8 cellular contexts compared by ENCODE assay signal in genomic region chr5:180209137-180209581, GRCh38. TPM values are rescaled to one million over a fixed set of nuclear protein-coding genes. Genes with fewer than 3 reads are reported as not detected.
DNase-seq lines count a peak whose midpoint lies in the region; ATAC-seq and TF ChIP-seq lines count a peak whose summit lies in the region.

Gene RASGEF1C (minus strand): TSS chr5:180209211. CDS start chr5:180138052, 71,159 bp downstream.

- H3K4me1 ChIP-seq in BLaER1 treated with 17β-estradiol and CSF1 and Interleukin-3, amounts not matched to agents 10 nM and 100 nM, result peaks cover 5 to 27% (median 18%) of the 10 kb centered on the region in 10 experiments; a peak in 18 of 20 replicates

- peak within 1 kb of the TSS; percentile 80 to 97 (median 90) for H3K4me2 ChIP-seq in BLaER1 treated with 17β-estradiol and CSF1 and Interleukin-3, amounts not matched to agents 10 nM and 100 nM

- peaks cover 0 to 6% (median 0%) of the 10 kb centered on the region in 11 experiments; a peak in 3 of 22 replicates for H4K20me1 ChIP-seq in BLaER1 treated with 17β-estradiol and CSF1 and Interleukin-3, amounts not matched to agents 10 nM and 100 nM

- H3K9ac ChIP-seq in BLaER1 treated with 17β-estradiol and CSF1 and Interleukin-3, amounts not matched to agents 10 nM and 100 nM, result peak within 1 kb of the TSS; percentile 54 to 82 (median 71)

- H3K27ac ChIP-seq in BLaER1 treated with 17β-estradiol and CSF1 and Interleukin-3, amounts not matched to agents 10 nM and 100 nM, result peak within 1 kb of the TSS in 4 of 11 experiments; percentile 32 to 43 (median 40); a peak in 6 of 22 replicates

- H3K27me3 ChIP-seq in BLaER1 treated with 17β-estradiol and CSF1 and Interleukin-3, amounts not matched to agents 10 nM and 100 nM, result peaks cover 7 to 16% (median 11%) of the 10 kb centered on the region in 11 experiments; a peak in 18 of 22 replicates

- ATAC-seq in GM19395 (IDR thresholded peaks at IDR 0.05; ENCODE audit: unreplicated experiment), result peak; percentile 54

- no peaks in the 10 kb centered on the region for H3K36me3 ChIP-seq in BLaER1 treated with 17β-estradiol and CSF1 and Interleukin-3, amounts not matched to agents 10 nM and 100 nM

- TF ChIP-seq CTCF in LNCAP (IDR thresholded peaks at IDR 0.05) (peak; percentile 73), choroid plexus epithelial cell (conservative IDR thresholded peaks at IDR 0.05; ENCODE audit: low read depth, low read length) (peak; percentile 40)

- DNase-seq in activated CD4-positive, CD25-positive, alpha-beta regulatory T cell treated with anti-CD3 and anti-CD28 coated beads, Interleukin-2, amount 50 U/mL, for 72 hours, result peak; percentile 66
- DNase-seq in choroid plexus epithelial cell (ENCODE audit: low read depth) (peak; percentile 67), left kidney (ENCODE audit: low read depth, low spot score) (peak; percentile 89), A172 (ENCODE audit: low spot score) (no peak)
- DNase-seq in stimulated activated CD4-positive, alpha-beta T cell treated with anti-CD3 and anti-CD28 coated beads, Interleukin-4, amount 100 ng/mL, for 1 hour, result peak; percentile 75

- peak within 1 kb of the TSS; percentile 64 to 75 (median 68) for H3K4me3 ChIP-seq in BLaER1 treated with 17β-estradiol and CSF1 and Interleukin-3, amounts not matched to agents 10 nM and 100 nM
- peak within 1 kb of the TSS; percentile 32 for H3K4me3 ChIP-seq in choroid plexus epithelial cell (ENCODE audit: low read depth, low read length)

- 0 out of 22 replicates have a peak, but pooled peaks cover 0 to 4% (median 0%) of the 10 kb centered on the region in 11 experiments for H3K9me3 ChIP-seq in BLaER1 treated with 17β-estradiol and CSF1 and Interleukin-3, amounts not matched to agents 10 nM and 100 nM (replicated peaks in 1 of 11)

RNA-seq across cellular contexts. Expression of gene RASGEF1C, which starts in this region (rescaled TPM):
- total RNA-seq in A172 (2014; rRNA removed; shearing (Covaris generic)), result 0.17 and 1.2 TPM in 2 replicates
